Comparison of ENCODE assay signal across 8 cellular contexts in the genomic region with DNA sequence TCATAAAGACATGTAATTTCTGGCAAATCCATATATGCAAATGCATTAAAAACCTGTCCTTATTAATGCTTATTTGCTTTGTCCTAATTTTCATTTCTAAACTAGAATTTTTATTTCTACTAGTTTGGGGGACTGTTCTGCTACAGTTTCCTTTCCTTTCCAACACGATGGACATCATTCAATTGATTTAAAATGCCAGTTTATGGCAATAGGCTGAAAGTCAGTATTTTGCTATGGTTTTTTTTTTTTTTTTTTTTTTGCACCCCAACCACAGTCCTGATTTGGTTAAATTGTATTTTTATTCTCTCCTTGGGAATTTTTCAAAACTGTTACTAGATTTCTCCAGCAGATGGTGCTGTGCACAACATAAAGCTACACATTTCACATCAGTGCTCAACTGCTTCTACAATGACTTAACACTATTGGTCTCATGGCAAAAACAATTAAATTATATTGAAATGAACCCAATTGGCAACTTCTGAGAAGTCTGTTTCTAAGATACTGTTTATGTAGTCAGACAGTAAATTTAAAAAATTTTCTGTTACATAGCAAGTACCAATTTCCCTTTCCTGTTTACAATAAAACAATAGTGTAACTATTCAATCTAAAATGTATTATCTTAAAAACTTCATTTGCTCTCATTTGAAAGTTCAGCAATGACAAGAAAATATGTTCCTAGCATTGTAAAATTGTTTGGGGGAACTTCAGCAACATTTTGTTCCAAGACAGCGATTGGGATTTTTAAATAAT.
DNase-seq lines count a peak whose midpoint lies in the region; ATAC-seq and TF ChIP-seq lines count a peak whose summit lies in the region.

No MANE protein-coding gene starts in this region.

- ATAC-seq in upper lobe of right lung (peak; percentile 77), GM21619 (IDR thresholded peaks at IDR 0.05; ENCODE audit: unreplicated experiment) (no peak)

- H3K9me3 Mint-ChIP-seq in HFFc6, result no peaks in the 10 kb centered on the region

- no peaks in the 10 kb centered on the region; the same call in 1 of the 2 replicates for H3K27me3 Mint-ChIP-seq in HFFc6 (ENCODE audit: insufficient read depth)

- intact Hi-C loops in upper lobe of right lung (cut with DNase I), result no loop called here

- peaks cover 3% of the 10 kb centered on the region; the same call in 1 of the 2 replicates for H3K4me1 Mint-ChIP-seq in HFFc6 (ENCODE audit: low read depth)

- no peak overlapping the region for H3K27ac Mint-ChIP-seq in HFFc6

- no peaks in the 10 kb centered on the region for H3K36me3 ChIP-seq in upper lobe of right lung

- no peak overlapping the region for H3K27ac ChIP-seq in upper lobe of right lung

- DNase-seq in ELR (ENCODE audit: low read depth) (peak; percentile 61), HFFc6 (peak; percentile 64), NCI-H82 treated with DMSO at 0.1 percent for 48 hours (lab: John Stamatoyannopoulos, UW; ENCODE audit: unreplicated experiment) (peak; percentile 2), cerebellum (ENCODE audit: low spot score) (peak; percentile 71), kidney tubule cell (ENCODE audit: low spot score) (peak; percentile 60), upper lobe of right lung (no peak), activated T-cell treated with anti-CD3 and anti-CD28 coated beads for 4 hours (no peak)

- no peaks in the 10 kb centered on the region for H3K9me3 ChIP-seq in upper lobe of right lung

- no peak overlapping the region for H3K4me3 Mint-ChIP-seq in HFFc6

- H3K27me3 ChIP-seq in upper lobe of right lung, result no peaks in the 10 kb centered on the region

- H3K4me1 ChIP-seq in upper lobe of right lung, result no peaks in the 10 kb centered on the region

- no peak overlapping the region for H3K4me3 ChIP-seq in upper lobe of right lung

- H3K36me3 Mint-ChIP-seq in HFFc6 (ENCODE audit: low read depth), result no peaks in the 10 kb centered on the region

- TF ChIP-seq CTCF in HFFc6 (IDR thresholded peaks at IDR 0.05), result peak; percentile 85
- TF ChIP-seq CTCF in upper lobe of right lung (IDR thresholded peaks at IDR 0.05), result peak; percentile 65

Comparison
In these comparisons a context has a peak if more than half of its experiments do, and no peak if none do; other contexts are left out.
1. DNase-seq: peak in ELR (single experiment), HFFc6 (single experiment), NCI-H82 treated with DMSO at 0.1 percent for 48 hours (single experiment), cerebellum (single experiment) and kidney tubule cell (single experiment); none in upper lobe of right lung (single experiment) and activated T-cell treated with anti-CD3 and anti-CD28 coated beads for 4 hours (single experiment).